Comparison of ENCODE assay signal across 27 cellular contexts in the genomic region with DNA sequence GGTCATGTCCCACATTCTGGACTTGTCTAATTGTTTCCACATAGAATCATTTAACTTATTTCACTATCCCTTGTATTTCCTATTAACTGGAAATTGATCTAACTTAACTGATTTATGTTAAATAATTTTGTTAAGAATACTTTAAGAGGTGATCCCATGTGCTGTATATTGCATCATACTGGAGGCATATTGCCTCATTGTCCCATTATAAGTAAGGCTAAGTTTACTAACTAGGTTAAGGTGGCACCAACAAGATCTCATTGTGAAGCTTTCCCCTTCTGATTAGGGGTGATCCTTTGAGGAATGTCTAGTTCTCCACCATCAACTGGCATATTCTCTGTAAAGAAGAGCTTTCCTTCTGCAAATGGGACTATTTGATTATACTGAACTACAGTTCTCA. TPM values are rescaled to one million over a fixed set of nuclear protein-coding genes. Genes with fewer than 3 reads are reported as not detected.
A peak's percentile ranks its signal among the peaks of the same experiment; 100 is the strongest.
DNase-seq lines count a peak whose midpoint lies in the region; ATAC-seq and TF ChIP-seq lines count a peak whose summit lies in the region.
"Had no signal": no experiment of that assay in that cellular context is flagged by ENCODE, and none has a peak within 500 bp of the region (broad histone marks: within the 10 kb centered on the region; RNA-seq: fewer than 3 reads in every experiment).

No MANE protein-coding gene starts in this region.

- no peak overlapping the region for H4K91ac ChIP-seq in trophoblast cell (ENCODE audit: low read depth, low read length)

- H3K4me1 ChIP-seq in trophoblast cell (ENCODE audit: control insufficient read depth in 1 of 2, insufficient read depth in 2 of 2, low read length in 2 of 2): no peaks in the 10 kb centered on the region
- H3K4me1 ChIP-seq: adrenal gland, BE2C, breast epithelium, Caco-2, lower lobe of right lung, stomach, upper lobe of left lung had no signal

- no peaks in the 10 kb centered on the region for H3K79me1 ChIP-seq in trophoblast cell (ENCODE audit: low read length)

- no peak overlapping the region for H2AFZ ChIP-seq in trophoblast cell (ENCODE audit: insufficient read depth, low read length, poor library complexity)

- no peak overlapping the region for H2AK5ac ChIP-seq in trophoblast cell (ENCODE audit: low read length)

- H3K27ac ChIP-seq in trophoblast cell (ENCODE audit: low read depth, low read length) (no peak overlapping the region), substantia nigra (ENCODE audit: low read depth, low read length, poor library complexity, severe bottlenecking) (no peak overlapping the region)
- H3K27ac ChIP-seq: adrenal gland, breast epithelium, lower lobe of right lung, neutrophil, stomach, upper lobe of left lung had no signal

- H3K36me3 Mint-ChIP-seq in activated CD4-positive, alpha-beta T cell treated with anti-CD3 and anti-CD28 coated beads for 36 hours (ENCODE audit: low read depth): peaks cover 1% of the 10 kb centered on the region
- no peaks in the 10 kb centered on the region for H3K36me3 Mint-ChIP-seq in activated CD4-positive, alpha-beta T cell treated with anti-CD3 and anti-CD28 coated beads, Interleukin-2, amount 10 ng/mL, durations not matched to agents 7 days and 5 days (ENCODE audit: low read depth)
- H3K36me3 Mint-ChIP-seq in activated CD4-positive, alpha-beta T cell treated with anti-CD3 and anti-CD28 coated beads, Interleukin-2, amount 10 ng/mL, durations not matched to agents 24 days and 14 days (ENCODE audit: low read depth): no peaks in the 10 kb centered on the region

- intact Hi-C loops in activated CD4-positive, alpha-beta T cell treated with anti-CD3 and anti-CD28 coated beads for 36 hours (cut with DNase I, micrococcal nuclease): no loop called here
- intact Hi-C loops in activated CD4-positive, alpha-beta T cell treated with anti-CD3 and anti-CD28 coated beads, Interleukin-2, amount 10 ng/mL, durations not matched to agents 24 days and 14 days (cut with micrococcal nuclease): no loop called here

- H3K18ac ChIP-seq in trophoblast cell (ENCODE audit: low read length): no peak overlapping the region

- no peak overlapping the region for H3K14ac ChIP-seq in trophoblast cell (ENCODE audit: low read length)

- H3K4me1 Mint-ChIP-seq in activated CD4-positive, alpha-beta T cell treated with anti-CD3 and anti-CD28 coated beads for 36 hours: peaks cover 4% of the 10 kb centered on the region
- H3K4me1 Mint-ChIP-seq in activated CD4-positive, alpha-beta T cell treated with anti-CD3 and anti-CD28 coated beads, Interleukin-2, amount 10 ng/mL, durations not matched to agents 7 days and 5 days: peaks cover 6% of the 10 kb centered on the region
- H3K4me1 Mint-ChIP-seq in activated CD4-positive, alpha-beta T cell treated with anti-CD3 and anti-CD28 coated beads, Interleukin-2, amount 10 ng/mL, durations not matched to agents 24 days and 14 days: peaks cover 4% of the 10 kb centered on the region

- POLR2A ChIA-PET in activated CD4-positive, alpha-beta T cell treated with anti-CD3 and anti-CD28 coated beads for 36 hours (lab: Charles Lee): no interaction called here
- POLR2A ChIA-PET in activated CD4-positive, alpha-beta T cell treated with anti-CD3 and anti-CD28 coated beads, Interleukin-2, amount 10 ng/mL, durations not matched to agents 7 days and 5 days (lab: Charles Lee): interaction anchor here (0.6 kb wide), 1 partner anchor 89 kb away, joined by 3 read pairs; no protein-coding TSS in a partner anchor

- peak overlapping the region; percentile 47 for H3K27ac Mint-ChIP-seq in activated CD4-positive, alpha-beta T cell treated with anti-CD3 and anti-CD28 coated beads for 36 hours
- no peak overlapping the region for H3K27ac Mint-ChIP-seq in activated CD4-positive, alpha-beta T cell treated with anti-CD3 and anti-CD28 coated beads, Interleukin-2, amount 10 ng/mL, durations not matched to agents 7 days and 5 days
- H3K27ac Mint-ChIP-seq in activated CD4-positive, alpha-beta T cell treated with anti-CD3 and anti-CD28 coated beads, Interleukin-2, amount 10 ng/mL, durations not matched to agents 24 days and 14 days: no peak overlapping the region
- H3K27ac Mint-ChIP-seq: HFFc6 had no signal

- DNase-seq in activated CD4-positive, alpha-beta T cell treated with anti-CD3 and anti-CD28 coated beads for 36 hours: no peak
- no peak for DNase-seq in activated CD4-positive, alpha-beta T cell treated with anti-CD3 and anti-CD28 coated beads, Interleukin-2, amount 10 ng/mL, durations not matched to agents 7 days and 5 days
- DNase-seq in OCI-M1 (lab: John Stamatoyannopoulos, UW) (peak; percentile 59), epithelial cell of esophagus (ENCODE audit: low read depth) (peak; percentile 28), trophoblast cell (peak; percentile 11 to 65), substantia nigra (lab: John Stamatoyannopoulos, UW) (no peak)
- no peak for DNase-seq in activated CD4-positive, alpha-beta T cell treated with anti-CD3 and anti-CD28 coated beads, Interleukin-2, amount 10 ng/mL, durations not matched to agents 24 days and 14 days
- DNase-seq: 8988T; activated CD4-positive, CD25-positive, alpha-beta regulatory T cell treated with anti-CD3 and anti-CD28 coated beads, Interleukin-2, amount 50 U/mL, for 72 hours; activated effector memory CD4-positive, alpha-beta T cell treated with Interleukin-2 at 50 U/mL for 16 hours; BE2C; Caco-2; HFFc6; hypothalamus; islet precursor cell; KBM-7; lower lobe of right lung; NCI-H1105; NCI-H2081 treated with DMSO at 0.1 percent for 48 hours; NK-92 treated with Interleukin-12 subunit alpha and Interleukin-12 subunit beta, amount 100 ng/mL, for 24 hours; stimulated activated CD4-positive, alpha-beta T cell treated with anti-CD3 and anti-CD28 coated beads, Interleukin-4, amount 100 ng/mL, for 1 hour; stomach; upper lobe of left lung had no signal

- H2BK5ac ChIP-seq in trophoblast cell (ENCODE audit: low read depth, low read length, poor library complexity): no peak overlapping the region

- H3K27me3 ChIP-seq in trophoblast cell (ENCODE audit: insufficient read depth, low read length): no peaks in the 10 kb centered on the region
- H3K27me3 ChIP-seq: adrenal gland, BE2C, breast epithelium, neutrophil, stomach, upper lobe of left lung had no signal

- H3K27me3 Mint-ChIP-seq in activated CD4-positive, alpha-beta T cell treated with anti-CD3 and anti-CD28 coated beads for 36 hours: no peaks in the 10 kb centered on the region
- H3K27me3 Mint-ChIP-seq in activated CD4-positive, alpha-beta T cell treated with anti-CD3 and anti-CD28 coated beads, Interleukin-2, amount 10 ng/mL, durations not matched to agents 7 days and 5 days: no peaks in the 10 kb centered on the region
- H3K27me3 Mint-ChIP-seq in activated CD4-positive, alpha-beta T cell treated with anti-CD3 and anti-CD28 coated beads, Interleukin-2, amount 10 ng/mL, durations not matched to agents 24 days and 14 days: no peaks in the 10 kb centered on the region

- no peaks in the 10 kb centered on the region for H3K9me3 Mint-ChIP-seq in activated CD4-positive, alpha-beta T cell treated with anti-CD3 and anti-CD28 coated beads for 36 hours (ENCODE audit: low read depth)
- H3K9me3 Mint-ChIP-seq in activated CD4-positive, alpha-beta T cell treated with anti-CD3 and anti-CD28 coated beads, Interleukin-2, amount 10 ng/mL, durations not matched to agents 7 days and 5 days: no peaks in the 10 kb centered on the region
- H3K9me3 Mint-ChIP-seq in activated CD4-positive, alpha-beta T cell treated with anti-CD3 and anti-CD28 coated beads, Interleukin-2, amount 10 ng/mL, durations not matched to agents 24 days and 14 days: no peaks in the 10 kb centered on the region
- H3K9me3 Mint-ChIP-seq: HFFc6 had no signal

- H2BK120ac ChIP-seq in trophoblast cell (ENCODE audit: insufficient read depth, low read length, poor library complexity): no peak overlapping the region

- CTCF ChIA-PET in activated CD4-positive, alpha-beta T cell treated with anti-CD3 and anti-CD28 coated beads for 36 hours (lab: Charles Lee): no interaction called here
- CTCF ChIA-PET in activated CD4-positive, alpha-beta T cell treated with anti-CD3 and anti-CD28 coated beads, Interleukin-2, amount 10 ng/mL, durations not matched to agents 7 days and 5 days (lab: Charles Lee): no interaction called here

- H4K8ac ChIP-seq in trophoblast cell (ENCODE audit: low read depth, low read length): no peak overlapping the region

- no peak overlapping the region for H3K4me3 Mint-ChIP-seq in activated CD4-positive, alpha-beta T cell treated with anti-CD3 and anti-CD28 coated beads for 36 hours
- no peak overlapping the region for H3K4me3 Mint-ChIP-seq in activated CD4-positive, alpha-beta T cell treated with anti-CD3 and anti-CD28 coated beads, Interleukin-2, amount 10 ng/mL, durations not matched to agents 7 days and 5 days
- no peak overlapping the region for H3K4me3 Mint-ChIP-seq in activated CD4-positive, alpha-beta T cell treated with anti-CD3 and anti-CD28 coated beads, Interleukin-2, amount 10 ng/mL, durations not matched to agents 24 days and 14 days
- H3K4me3 Mint-ChIP-seq: HFFc6 had no signal

- H3K4me3 ChIP-seq in epithelial cell of esophagus (ENCODE audit: low read length): no peak overlapping the region
- no peak overlapping the region for H3K4me3 ChIP-seq in trophoblast cell (ENCODE audit: low read depth, low read length)
- H3K4me3 ChIP-seq: adrenal gland, breast epithelium, lower lobe of right lung, stomach, upper lobe of left lung had no signal

- H3K9ac ChIP-seq in trophoblast cell (ENCODE audit: low read length): no peak overlapping the region

- TF ChIP-seq CTCF in epithelial cell of esophagus (IDR thresholded peaks at IDR 0.05; ENCODE audit: insufficient read depth, low read depth, low read length, missing control alignments): no peak

- H3K9me3 ChIP-seq in trophoblast cell (ENCODE audit: insufficient read depth, low read depth, low read length): no peaks in the 10 kb centered on the region
- H3K9me3 ChIP-seq: adrenal gland, BE2C, breast epithelium, Caco-2, lower lobe of right lung, neutrophil, stomach, upper lobe of left lung had no signal

- no peak overlapping the region for H4K12ac ChIP-seq in trophoblast cell (ENCODE audit: low read depth, low read length)

- ATAC-seq in activated CD4-positive, alpha-beta T cell treated with anti-CD3 and anti-CD28 coated beads for 36 hours: no peak
- no peak for ATAC-seq in HG03460 (IDR thresholded peaks at IDR 0.05; ENCODE audit: unreplicated experiment)
- ATAC-seq: lower lobe of right lung had no signal

- no peak overlapping the region for H3K4me2 ChIP-seq in trophoblast cell (ENCODE audit: low read length)

- no peaks in the 10 kb centered on the region for H3K36me3 ChIP-seq in trophoblast cell (ENCODE audit: control insufficient read depth in 1 of 2, insufficient read depth in 2 of 2, low read length in 2 of 2)
- H3K36me3 ChIP-seq: adrenal gland, BE2C, breast epithelium, lower lobe of right lung, neutrophil had no signal

- no peak overlapping the region for H2BK12ac ChIP-seq in trophoblast cell (ENCODE audit: low read length)

- no peak overlapping the region for H3K4ac ChIP-seq in trophoblast cell (ENCODE audit: low read depth, low read length)

- no peak overlapping the region for H3K23ac ChIP-seq in trophoblast cell (ENCODE audit: low read length)

- no peaks in the 10 kb centered on the region for H3K79me2 ChIP-seq in trophoblast cell (ENCODE audit: control insufficient read depth, insufficient read depth, low read length, poor library complexity)

RNA-seq across cellular contexts. Expression of a gene that starts 24.4 kb away (rescaled TPM):
- total RNA-seq in activated CD4-positive, alpha-beta T cell treated with anti-CD3 and anti-CD28 coated beads for 36 hours: 1 to 10 TPM; 1.3 TPM
- total RNA-seq in activated CD4-positive, alpha-beta T cell treated with anti-CD3 and anti-CD28 coated beads, Interleukin-2, amount 10 ng/mL, durations not matched to agents 7 days and 5 days: 1 to 10 TPM; 9.8 to 9.9 TPM
- 4.6 and 5.0 TPM in 2 replicates for polyA plus RNA-seq in trophoblast cell (2013)
- 2.0 and 2.1 TPM in 2 replicates for total RNA-seq in activated CD4-positive, alpha-beta T cell treated with anti-CD3 and anti-CD28 coated beads, Interleukin-2, amount 10 ng/mL, durations not matched to agents 24 days and 14 days

RNA-seq across cellular contexts. Expression of a gene that starts 48.2 kb away (rescaled TPM):
- total RNA-seq in activated CD4-positive, alpha-beta T cell treated with anti-CD3 and anti-CD28 coated beads for 36 hours: 10 to 100 TPM; 37.7 to 42.6 TPM
- 10 to 100 TPM; 24.0 to 24.3 TPM for total RNA-seq in activated CD4-positive, alpha-beta T cell treated with anti-CD3 and anti-CD28 coated beads, Interleukin-2, amount 10 ng/mL, durations not matched to agents 7 days and 5 days
- 9.5 and 9.8 TPM in 2 replicates for polyA plus RNA-seq in trophoblast cell (2013)
- total RNA-seq in activated CD4-positive, alpha-beta T cell treated with anti-CD3 and anti-CD28 coated beads, Interleukin-2, amount 10 ng/mL, durations not matched to agents 24 days and 14 days: 57.8 and 60.0 TPM in 2 replicates

RNA-seq across cellular contexts. Expression of a gene that starts 48.8 kb away (rescaled TPM):
- 10 to 100 TPM; 22.4 to 23.9 TPM for total RNA-seq in activated CD4-positive, alpha-beta T cell treated with anti-CD3 and anti-CD28 coated beads for 36 hours
- 10 to 100 TPM; 22.9 to 27.9 TPM for total RNA-seq in activated CD4-positive, alpha-beta T cell treated with anti-CD3 and anti-CD28 coated beads, Interleukin-2, amount 10 ng/mL, durations not matched to agents 7 days and 5 days
- 22.8 TPM in 2 replicates for polyA plus RNA-seq in trophoblast cell (2013)
- total RNA-seq in activated CD4-positive, alpha-beta T cell treated with anti-CD3 and anti-CD28 coated beads, Interleukin-2, amount 10 ng/mL, durations not matched to agents 24 days and 14 days: 38.7 and 40.0 TPM in 2 replicates

RNA-seq across cellular contexts. Expression of a gene that starts 52.0 kb away (rescaled TPM):
- total RNA-seq in activated CD4-positive, alpha-beta T cell treated with anti-CD3 and anti-CD28 coated beads for 36 hours: under 1 TPM in 1 of 2 experiments, not detected in 1; 0.25 TPM
- not detected for total RNA-seq in activated CD4-positive, alpha-beta T cell treated with anti-CD3 and anti-CD28 coated beads, Interleukin-2, amount 10 ng/mL, durations not matched to agents 7 days and 5 days
- polyA plus RNA-seq in trophoblast cell (2013): 48.8 TPM in 2 replicates
- 0.66 and 0.77 TPM in 2 replicates for total RNA-seq in activated CD4-positive, alpha-beta T cell treated with anti-CD3 and anti-CD28 coated beads, Interleukin-2, amount 10 ng/mL, durations not matched to agents 24 days and 14 days
- total RNA-seq: HFFc6 had no signal

Comparison
In these comparisons a context has a peak if more than half of its experiments do, and no peak if none do; other contexts are left out.
1. DNase-seq: peak in OCI-M1 (single experiment), epithelial cell of esophagus (single experiment) and trophoblast cell (2 of 2); none in activated CD4-positive, alpha-beta T cell treated with anti-CD3 and anti-CD28 coated beads for 36 hours (single experiment), activated CD4-positive, alpha-beta T cell treated with anti-CD3 and anti-CD28 coated beads, Interleukin-2, amount 10 ng/mL, durations not matched to agents 7 days and 5 days (single experiment), substantia nigra (0 of 49) and activated CD4-positive, alpha-beta T cell treated with anti-CD3 and anti-CD28 coated beads, Interleukin-2, amount 10 ng/mL, durations not matched to agents 24 days and 14 days (single experiment).